Comparison of ENCODE assay signal across 21 cellular contexts in the genomic region with DNA sequence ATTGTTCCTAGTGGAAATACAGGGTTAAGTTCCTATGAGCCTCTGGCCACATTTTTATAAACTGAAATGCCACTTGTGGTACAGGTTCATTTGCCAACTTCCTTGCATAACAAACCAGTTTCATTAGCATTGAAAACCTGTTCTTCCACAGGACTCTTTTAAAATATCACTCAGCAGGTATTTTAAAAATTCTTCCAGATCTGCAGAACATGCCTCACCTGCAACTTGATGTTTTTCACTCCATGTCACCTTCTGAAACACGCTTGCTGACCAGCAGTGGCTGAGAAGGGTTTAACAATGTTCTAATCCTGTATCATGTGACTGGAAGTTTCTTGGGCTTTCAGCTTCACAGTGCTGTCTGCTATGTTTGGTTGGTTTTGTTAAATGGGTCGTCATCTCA.
"Had no signal": no experiment of that assay in that cellular context is flagged by ENCODE, and none has a peak within 500 bp of the region (broad histone marks: within the 10 kb centered on the region; RNA-seq: fewer than 3 reads in every experiment).

No MANE protein-coding gene starts in this region.

- ATAC-seq: activated CD4-positive, CD25-positive, alpha-beta regulatory T cell treated with anti-CD3 and anti-CD28 coated beads, Interleukin-2, amount 50 U/mL, for 24 hours; activated CD8-positive, alpha-beta T cell treated with anti-CD3 and anti-CD28 coated beads, Interleukin-2, amount 10 ng/mL, durations not matched to agents 7 days and 5 days; body of pancreas; gastroesophageal sphincter; heart left ventricle; psoas muscle; right cardiac atrium had no signal

- H3K9me3 Mint-ChIP-seq: activated CD4-positive, alpha-beta T cell treated with anti-CD3 and anti-CD28 coated beads, Interleukin-2, amount 10 ng/mL, durations not matched to agents 7 days and 5 days; activated T-cell treated with anti-CD3 and anti-CD28 coated beads, Interleukin-2, amount 50 U/mL, for 24 hours; activated T-helper 2 cell treated with anti-CD3 and anti-CD28 coated beads, Interferon-gamma antibody, Interleukin-2, Interleukin-4, amounts not matched to agents 10 μg/mL and 5 μg/mL and 100 μg/mL, durations not matched to agents 14 hours and 24 hours and 36 hours; neural crest cell; stimulated activated naive CD8-positive, alpha-beta T cell treated with anti-CD3 and anti-CD28 coated beads, Interleukin-15, Interleukin-2, amounts not matched to agents 100 ng/mL and 50 ng/mL, for 24 hours; T-helper 1 cell treated with Interleukin-12 subunit alpha and Interleukin-12 subunit beta and Interleukin-4 antibody, amounts not matched to agents 30 μg/mL and 1 μg/mL, for 36 hours had no signal

- DNase-seq: activated CD4-positive, alpha-beta T cell treated with anti-CD3 and anti-CD28 coated beads, Interleukin-2, amount 10 ng/mL, durations not matched to agents 7 days and 5 days; activated CD8-positive, alpha-beta T cell treated with anti-CD3 and anti-CD28 coated beads, Interleukin-2, amount 10 ng/mL, durations not matched to agents 7 days and 5 days; activated naive CD4-positive, alpha-beta T cell treated with Interleukin-2 at 50 U/mL for 16 hours; activated T-cell treated with anti-CD3 and anti-CD28 coated beads, Interleukin-2, amount 50 U/mL, for 24 hours; body of pancreas; central memory CD4-positive, alpha-beta T cell; erythroblast; heart left ventricle; kidney glomerular epithelial cell; left ventricle myocardium inferior; psoas muscle; right cardiac atrium; small intestine; stimulated activated CD4-positive, alpha-beta T cell treated with anti-CD3 and anti-CD28 coated beads, Interleukin-15, amount 100 ng/mL, for 24 hours; stimulated activated CD4-positive, alpha-beta T cell treated with anti-CD3 and anti-CD28 coated beads, Interleukin-2, amount 100 ng/mL, for 48 hours had no signal

- H3K4me3 Mint-ChIP-seq: activated CD4-positive, alpha-beta T cell treated with anti-CD3 and anti-CD28 coated beads, Interleukin-2, amount 10 ng/mL, durations not matched to agents 7 days and 5 days; activated CD8-positive, alpha-beta T cell treated with anti-CD3 and anti-CD28 coated beads, Interleukin-2, amount 10 ng/mL, durations not matched to agents 7 days and 5 days; activated T-cell treated with anti-CD3 and anti-CD28 coated beads, Interleukin-2, amount 50 U/mL, for 24 hours; neural crest cell; stimulated activated naive CD8-positive, alpha-beta T cell treated with anti-CD3 and anti-CD28 coated beads, Interleukin-15, Interleukin-2, amounts not matched to agents 100 ng/mL and 50 ng/mL, for 24 hours; T-helper 1 cell treated with Interleukin-12 subunit alpha and Interleukin-12 subunit beta and Interleukin-4 antibody, amounts not matched to agents 30 μg/mL and 1 μg/mL, for 36 hours had no signal

- H3K36me3 ChIP-seq: gastroesophageal sphincter, heart left ventricle, left ventricle myocardium inferior had no signal

- H3K27ac Mint-ChIP-seq: activated CD4-positive, alpha-beta T cell treated with anti-CD3 and anti-CD28 coated beads, Interleukin-2, amount 10 ng/mL, durations not matched to agents 7 days and 5 days; activated CD8-positive, alpha-beta T cell treated with anti-CD3 and anti-CD28 coated beads, Interleukin-2, amount 10 ng/mL, durations not matched to agents 7 days and 5 days; activated T-cell treated with anti-CD3 and anti-CD28 coated beads, Interleukin-2, amount 50 U/mL, for 24 hours; activated T-helper 2 cell treated with anti-CD3 and anti-CD28 coated beads, Interferon-gamma antibody, Interleukin-2, Interleukin-4, amounts not matched to agents 10 μg/mL and 5 μg/mL and 100 μg/mL, durations not matched to agents 14 hours and 24 hours and 36 hours; stimulated activated naive CD8-positive, alpha-beta T cell treated with anti-CD3 and anti-CD28 coated beads, Interleukin-15, Interleukin-2, amounts not matched to agents 100 ng/mL and 50 ng/mL, for 24 hours; T-helper 1 cell treated with Interleukin-12 subunit alpha and Interleukin-12 subunit beta and Interleukin-4 antibody, amounts not matched to agents 30 μg/mL and 1 μg/mL, for 36 hours had no signal

- H3K27ac ChIP-seq: body of pancreas, gastroesophageal sphincter, heart left ventricle, left ventricle myocardium inferior, psoas muscle had no signal

- H3K4me3 ChIP-seq: body of pancreas, gastroesophageal sphincter, heart left ventricle, left ventricle myocardium inferior, psoas muscle had no signal

- H3K27me3 Mint-ChIP-seq: activated T-cell treated with anti-CD3 and anti-CD28 coated beads, Interleukin-2, amount 50 U/mL, for 24 hours; stimulated activated naive CD8-positive, alpha-beta T cell treated with anti-CD3 and anti-CD28 coated beads, Interleukin-15, Interleukin-2, amounts not matched to agents 100 ng/mL and 50 ng/mL, for 24 hours had no signal

- H3K9me3 ChIP-seq: body of pancreas, gastroesophageal sphincter, psoas muscle had no signal
